Comparison of ENCODE assay signal across 9 cellular contexts in genomic region chr2:37026050-37026449, GRCh38. TPM values are rescaled to one million over a fixed set of nuclear protein-coding genes. Genes with fewer than 3 reads are reported as not detected.
DNase-seq lines count a peak whose midpoint lies in the region; FAIRE-seq and TF ChIP-seq lines count a peak whose summit lies in the region.
"Had no signal": no experiment of that assay in that cellular context is flagged by ENCODE, and none has a peak within 500 bp of the region (broad histone marks: within the 10 kb centered on the region; RNA-seq: fewer than 3 reads in every experiment).

No MANE protein-coding gene starts in this region.

- no peak overlapping the region for H3K4ac ChIP-seq in trophoblast cell (ENCODE audit: low read depth, low read length)

- no peak overlapping the region for H3K14ac ChIP-seq in trophoblast cell (ENCODE audit: low read length)

- H3K4me2 ChIP-seq in trophoblast cell (ENCODE audit: low read length): no peak overlapping the region

- H3K4me3 ChIP-seq in NB4 (ENCODE audit: low read depth, low read length) (no peak overlapping the region), bronchial epithelial cell (ENCODE audit: low read depth, low read length) (no peak overlapping the region), trophoblast cell (ENCODE audit: low read depth, low read length) (no peak overlapping the region), ovary (no peak overlapping the region)

- no peak overlapping the region for H3K27ac ChIP-seq in trophoblast cell (ENCODE audit: low read depth, low read length)
- H3K27ac ChIP-seq in ovary: no peak overlapping the region

- H3K9ac ChIP-seq in trophoblast cell (ENCODE audit: low read length): no peak overlapping the region

- H3K18ac ChIP-seq in trophoblast cell (ENCODE audit: low read length): no peak overlapping the region

- TF ChIP-seq POLR2A in NB4 (IDR thresholded peaks at IDR 0.05; ENCODE audit: extremely low read depth, insufficient read length) (no peak), ovary (IDR thresholded peaks at IDR 0.05) (no peak)

- no peak overlapping the region for H4K8ac ChIP-seq in trophoblast cell (ENCODE audit: low read depth, low read length)

- peaks cover 2% of the 10 kb centered on the region for H3K79me1 ChIP-seq in trophoblast cell (ENCODE audit: low read length)

- H2BK5ac ChIP-seq in trophoblast cell (ENCODE audit: low read depth, low read length, poor library complexity): no peak overlapping the region

- peaks cover 3% of the 10 kb centered on the region for H3K36me3 ChIP-seq in bronchial epithelial cell (ENCODE audit: control insufficient read depth, insufficient read depth, low read length)
- peaks cover 0 to 6% of the 10 kb centered on the region in 2 experiments for H3K36me3 ChIP-seq in trophoblast cell (ENCODE audit: control insufficient read depth in 1 of 2, insufficient read depth in 2 of 2, low read length in 2 of 2)
- H3K36me3 ChIP-seq in ovary: no peaks in the 10 kb centered on the region

- no peak overlapping the region for H3K27ac Mint-ChIP-seq in activated CD4-positive, alpha-beta T cell treated with anti-CD3 and anti-CD28 coated beads, Interleukin-2, amount 10 ng/mL, durations not matched to agents 7 days and 5 days
- H3K27ac Mint-ChIP-seq: B cell had no signal

- peaks cover 0 to 3% of the 10 kb centered on the region in 2 experiments for H3K4me1 ChIP-seq in trophoblast cell (ENCODE audit: control insufficient read depth in 1 of 2, insufficient read depth in 2 of 2, low read length in 2 of 2)
- H3K4me1 ChIP-seq in ovary (ENCODE audit: insufficient read depth): peaks cover 4% of the 10 kb centered on the region

- no peak for TF ChIP-seq EP300 in ovary (IDR thresholded peaks at IDR 0.05)

- H3K27me3 Mint-ChIP-seq in activated CD4-positive, alpha-beta T cell treated with anti-CD3 and anti-CD28 coated beads, Interleukin-2, amount 10 ng/mL, durations not matched to agents 7 days and 5 days: no peaks in the 10 kb centered on the region
- H3K27me3 Mint-ChIP-seq: B cell had no signal

- no peak overlapping the region for H4K91ac ChIP-seq in trophoblast cell (ENCODE audit: low read depth, low read length)

- H2BK12ac ChIP-seq in trophoblast cell (ENCODE audit: low read length): no peak overlapping the region

- no peak overlapping the region for H3K4me3 Mint-ChIP-seq in activated CD4-positive, alpha-beta T cell treated with anti-CD3 and anti-CD28 coated beads, Interleukin-2, amount 10 ng/mL, durations not matched to agents 7 days and 5 days
- H3K4me3 Mint-ChIP-seq: B cell had no signal

- H4K12ac ChIP-seq in trophoblast cell (ENCODE audit: low read depth, low read length): no peak overlapping the region

- CTCF ChIA-PET in activated CD4-positive, alpha-beta T cell treated with anti-CD3 and anti-CD28 coated beads, Interleukin-2, amount 10 ng/mL, durations not matched to agents 7 days and 5 days (lab: Charles Lee): no interaction called here

- H2AK5ac ChIP-seq in trophoblast cell (ENCODE audit: low read length): no peak overlapping the region

- DNase-seq in activated CD4-positive, alpha-beta T cell treated with anti-CD3 and anti-CD28 coated beads for 48 hours: peak; percentile 7
- DNase-seq in activated CD4-positive, alpha-beta T cell treated with anti-CD3 and anti-CD28 coated beads, Interleukin-2, amount 10 ng/mL, durations not matched to agents 7 days and 5 days: no peak
- DNase-seq in NB4 (ENCODE audit: low read depth) (peak; percentile 57), bronchial epithelial cell (ENCODE audit: low read depth) (no peak), trophoblast cell (peak; percentile 48 to 65), NCI-H1092 (lab: John Stamatoyannopoulos, UW) (no peak), ovary (no peak), NOMO-1 (lab: John Stamatoyannopoulos, UW; ENCODE audit: unreplicated experiment in 2 of 2) (no peak)

- no peaks in the 10 kb centered on the region for H3K4me1 Mint-ChIP-seq in activated CD4-positive, alpha-beta T cell treated with anti-CD3 and anti-CD28 coated beads, Interleukin-2, amount 10 ng/mL, durations not matched to agents 7 days and 5 days
- H3K4me1 Mint-ChIP-seq: B cell had no signal

- no peak overlapping the region for H2BK120ac ChIP-seq in trophoblast cell (ENCODE audit: insufficient read depth, low read length, poor library complexity)

- H2AFZ ChIP-seq in trophoblast cell (ENCODE audit: insufficient read depth, low read length, poor library complexity): no peak overlapping the region

- peaks cover 21% of the 10 kb centered on the region for H3K36me3 Mint-ChIP-seq in activated CD4-positive, alpha-beta T cell treated with anti-CD3 and anti-CD28 coated beads, Interleukin-2, amount 10 ng/mL, durations not matched to agents 7 days and 5 days (ENCODE audit: low read depth)

- no peak for FAIRE-seq in bronchial epithelial cell (lab: Jason Lieb, UNC)

- no CpG with 5 or more reads among the region's 5 CpGs for WGBS in trophoblast cell (ENCODE audit: extremely low coverage, insufficient coverage, insufficient read length)
- 81 to 93% (median 93%) methylated on average over 5 of the region's 5 CpGs for WGBS in ovary, 3 donors

- no peaks in the 10 kb centered on the region for H3K79me2 ChIP-seq in trophoblast cell (ENCODE audit: control insufficient read depth, insufficient read depth, low read length, poor library complexity)

- intact Hi-C loops in ovary (cut with DNase I): no loop called here

- no peaks in the 10 kb centered on the region for H3K9me3 ChIP-seq in trophoblast cell (ENCODE audit: insufficient read depth, low read depth, low read length)
- no peaks in the 10 kb centered on the region for H3K9me3 ChIP-seq in ovary

- POLR2A ChIA-PET in activated CD4-positive, alpha-beta T cell treated with anti-CD3 and anti-CD28 coated beads, Interleukin-2, amount 10 ng/mL, durations not matched to agents 7 days and 5 days (lab: Charles Lee): no interaction called here

- H3K9me3 Mint-ChIP-seq in activated CD4-positive, alpha-beta T cell treated with anti-CD3 and anti-CD28 coated beads, Interleukin-2, amount 10 ng/mL, durations not matched to agents 7 days and 5 days: no peaks in the 10 kb centered on the region

- no peak overlapping the region for H3K23ac ChIP-seq in trophoblast cell (ENCODE audit: low read length)

- H3K27me3 ChIP-seq in bronchial epithelial cell (ENCODE audit: control insufficient read depth, insufficient read depth, low read length) (no peaks in the 10 kb centered on the region), trophoblast cell (ENCODE audit: insufficient read depth, low read length) (no peaks in the 10 kb centered on the region), ovary (no peaks in the 10 kb centered on the region)

- TF ChIP-seq CTCF in NB4 (IDR thresholded peaks at IDR 0.05; ENCODE audit: low read depth, low read length): peak; percentile 47
- TF ChIP-seq CTCF in bronchial epithelial cell (IDR thresholded peaks at IDR 0.05; ENCODE audit: insufficient read depth, low read length, severe bottlenecking): peak; percentile 4
- no peak for TF ChIP-seq CTCF in ovary (IDR thresholded peaks at IDR 0.05)

RNA-seq across cellular contexts. Expression of gene HEATR5B, which starts 58.1 kb away (rescaled TPM):
- 10 to 100 TPM; 21.4 to 21.8 TPM for total RNA-seq in activated CD4-positive, alpha-beta T cell treated with anti-CD3 and anti-CD28 coated beads, Interleukin-2, amount 10 ng/mL, durations not matched to agents 7 days and 5 days
- 20.4 and 23.4 TPM in 2 replicates for total RNA-seq in bronchial epithelial cell
- 11.0 and 11.3 TPM in 2 replicates for polyA plus RNA-seq in trophoblast cell (2013)
- 10 to 100 TPM; 12.3 to 27.4 (median 16.4) TPM for total RNA-seq in ovary
- polyA plus RNA-seq in ovary: 10 to 100 TPM in 1 of 2 donors, 1 to 10 TPM in 1; 8.3 to 12.5 TPM

RNA-seq across cellular contexts. Expression of gene GPATCH11, which starts 58.3 kb away (rescaled TPM):
- total RNA-seq in activated CD4-positive, alpha-beta T cell treated with anti-CD3 and anti-CD28 coated beads, Interleukin-2, amount 10 ng/mL, durations not matched to agents 7 days and 5 days: 10 to 100 TPM in 1 of 2 experiments, 1 to 10 TPM in 1; 9.8 to 10.3 TPM
- 3.7 and 3.8 TPM in 2 replicates for total RNA-seq in bronchial epithelial cell
- polyA plus RNA-seq in trophoblast cell (2013): 6.9 and 7.4 TPM in 2 replicates
- total RNA-seq in ovary: 1 to 10 TPM; 3.2 to 8.8 (median 6.9) TPM
- 1 to 10 TPM; 3.9 to 7.4 TPM for polyA plus RNA-seq in ovary

RNA-seq across cellular contexts. Expression of gene STRN, which starts 59.7 kb away (rescaled TPM):
- 10 to 100 TPM; 39.4 to 39.5 TPM for total RNA-seq in activated CD4-positive, alpha-beta T cell treated with anti-CD3 and anti-CD28 coated beads, Interleukin-2, amount 10 ng/mL, durations not matched to agents 7 days and 5 days
- total RNA-seq in bronchial epithelial cell (19.2 and 26.2 TPM in 2 replicates), ovary (10 to 100 TPM; 13.0 to 23.1 (median 19.3) TPM)
- 24.2 and 24.7 TPM in 2 replicates for polyA plus RNA-seq in trophoblast cell (2013)
- polyA plus RNA-seq in ovary: 10 to 100 TPM in 1 of 2 donors, 1 to 10 TPM in 1; 5.7 to 12.0 TPM

Comparison
In these comparisons a context has a peak if more than half of its experiments do, and no peak if none do; other contexts are left out.
1. DNase-seq: peak in activated CD4-positive, alpha-beta T cell treated with anti-CD3 and anti-CD28 coated beads for 48 hours (single experiment), NB4 (single experiment) and trophoblast cell (2 of 2); none in activated CD4-positive, alpha-beta T cell treated with anti-CD3 and anti-CD28 coated beads, Interleukin-2, amount 10 ng/mL, durations not matched to agents 7 days and 5 days (single experiment), bronchial epithelial cell (single experiment), NCI-H1092 (single experiment), ovary (0 of 5) and NOMO-1 (0 of 2).
2. CTCF ChIP-seq: peak in NB4 (single experiment) and bronchial epithelial cell (single experiment); none in ovary (0 of 3).